Comparison of ENCODE assay signal across 1 cellular context in genomic region chr16:84547539-84548058, GRCh38.
A peak's percentile ranks its signal among the peaks of the same experiment; 100 is the strongest.
TF ChIP-seq lines count a peak whose summit lies in the region.

No MANE protein-coding gene starts in this region.

TF ChIP-seq in HepG2, 621 proteins besides CTCF, POLR2A, EP300 and RAD21 (continued from another document):
- TF ChIP-seq ATF5 (CRISPR knock-in tag; IDR thresholded peaks at IDR 0.05; ENCODE audit: low read depth) (no peak), ATF4 (CRISPR knock-in tag; IDR thresholded peaks at IDR 0.05) (no peak), MED8 (CRISPR knock-in tag; IDR thresholded peaks at IDR 0.05; ENCODE audit: insufficient replicate concordance) (no peak), NR2C2 (CRISPR knock-in tag; IDR thresholded peaks at IDR 0.05; ENCODE audit: borderline replicate concordance) (no peak), REL (CRISPR knock-in tag; conservative IDR thresholded peaks at IDR 0.05) (no peak), ATF7 (IDR thresholded peaks at IDR 0.05) (peak; percentile 12; the same call in 1 of the 2 replicates), ATF7 (CRISPR knock-in tag; IDR thresholded peaks at IDR 0.05) (no peak), KDM6A (CRISPR knock-in tag; IDR thresholded peaks at IDR 0.05; ENCODE audit: low read depth) (no peak), ZNF782 (CRISPR knock-in tag; IDR thresholded peaks at IDR 0.05; ENCODE audit: borderline replicate concordance) (no peak), ZNF121 (CRISPR knock-in tag; IDR thresholded peaks at IDR 0.05) (no peak), ATM (IDR thresholded peaks at IDR 0.05; ENCODE audit: borderline replicate concordance) (no peak)
